In genomic region chr20:20138301-20139064, GRCh38 we compare ENCODE assay signal across 22 cellular contexts.
"Had no signal": no experiment of that assay in that cellular context is flagged by ENCODE, and none has a peak within 500 bp of the region (broad histone marks: within the 10 kb centered on the region; RNA-seq: fewer than 3 reads in every experiment).

No MANE protein-coding gene starts in this region.

- H3K4me3 ChIP-seq: cardiac muscle cell, esophagus muscularis mucosa, hepatocyte, skin epidermis, suprapubic skin, vagina had no signal

- H3K27ac ChIP-seq: cardiac muscle cell, hepatocyte, skin epidermis, suprapubic skin, vagina had no signal

- DNase-seq: activated CD4-positive, alpha-beta T cell treated with anti-CD3 and anti-CD28 coated beads, Interleukin-2, amount 10 ng/mL, durations not matched to agents 24 days and 14 days; activated CD4-positive, CD25-positive, alpha-beta regulatory T cell; activated CD8-positive, alpha-beta T cell treated with anti-CD3 and anti-CD28 coated beads for 36 hours; activated naive CD4-positive, alpha-beta T cell; activated naive CD8-positive, alpha-beta T cell treated with anti-CD3 and anti-CD28 coated beads, Interleukin-2, amount 10 ng/mL, durations not matched to agents 7 days and 5 days; activated T-cell treated with anti-CD3 and anti-CD28 coated beads, Interleukin-2, amount 50 U/mL, for 1 hour; amygdala; dermis blood vessel endothelial cell; effector memory CD4-positive, alpha-beta T cell; stimulated activated CD4-positive, alpha-beta T cell treated with anti-CD3 and anti-CD28 coated beads, Interleukin-15, amount 100 ng/mL, for 24 hours; stimulated activated CD4-positive, alpha-beta T cell treated with anti-CD3 and anti-CD28 coated beads, Interleukin-2, amount 100 ng/mL, for 48 hours; stimulated activated naive CD8-positive, alpha-beta T cell treated with anti-CD3 and anti-CD28 coated beads, Interleukin-15, amount 100 ng/mL, for 72 hours; T-helper 9 cell; trophoblast cell had no signal

- H3K27me3 ChIP-seq: cardiac muscle cell, esophagus muscularis mucosa, hepatocyte, suprapubic skin, vagina had no signal

- H3K4me1 ChIP-seq: suprapubic skin, vagina had no signal

- H3K9me3 ChIP-seq: suprapubic skin, vagina had no signal

- H3K36me3 ChIP-seq: cardiac muscle cell, esophagus muscularis mucosa, suprapubic skin, vagina had no signal

- ATAC-seq: activated CD8-positive, alpha-beta T cell treated with anti-CD3 and anti-CD28 coated beads for 36 hours; activated T-helper 17 cell treated with anti-CD3 and anti-CD28 coated beads, Interleukin-2, amount 50 U/mL, for 72 hours; natural killer cell treated with Interleukin-12 subunit alpha and Interleukin-12 subunit beta and Interleukin-15 and Interleukin-18, amount 100 ng/mL, for 72 hours; stimulated activated naive CD8-positive, alpha-beta T cell treated with anti-CD3 and anti-CD28 coated beads, Interleukin-15, amount 100 ng/mL, for 72 hours had no signal
